ENCODE assay signal across 2 cellular contexts in the genomic region with DNA sequence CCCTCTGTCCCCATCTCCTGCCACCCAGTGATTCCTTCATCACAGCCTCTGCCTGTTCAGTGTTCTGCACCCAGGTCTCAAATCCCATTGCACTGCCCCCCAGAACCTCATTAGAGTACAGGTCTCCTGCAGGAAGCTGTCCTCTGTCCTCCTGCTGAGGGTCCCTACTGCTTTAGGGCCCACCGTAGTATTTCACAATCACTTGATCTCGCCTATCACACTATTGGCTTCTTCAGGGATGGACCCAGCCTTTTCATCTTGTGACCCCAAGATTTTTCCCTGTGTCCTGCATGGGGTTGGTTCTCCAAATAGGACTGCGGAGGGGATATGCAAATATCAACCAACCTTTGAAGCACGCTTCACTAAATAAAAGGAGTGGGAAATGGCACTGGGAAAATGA.
TF ChIP-seq lines count a peak whose summit lies in the region.

No MANE protein-coding gene starts in this region.

TF ChIP-seq in HepG2, 621 proteins besides CTCF, POLR2A, EP300 and RAD21:
- TF ChIP-seq CEBPB (IDR thresholded peaks at IDR 0.05; ENCODE audit: borderline replicate concordance, low read depth, low read length) (peak; percentile 52), ZNF841 (CRISPR knock-in tag; IDR thresholded peaks at IDR 0.05; ENCODE audit: borderline replicate concordance) (no peak)

TF ChIP-seq in IMR-90, 13 proteins besides CTCF, POLR2A, EP300 and RAD21:
- TF ChIP-seq USF2 (IDR thresholded peaks at IDR 0.05; ENCODE audit: low read depth, low read length) (no peak), CEBPB (IDR thresholded peaks at IDR 0.05; ENCODE audit: low read depth, low read length) (peak; percentile 42; the same call in 1 of the 2 replicates)
